ENCODE assay signal across 8 cellular contexts in the genomic region with DNA sequence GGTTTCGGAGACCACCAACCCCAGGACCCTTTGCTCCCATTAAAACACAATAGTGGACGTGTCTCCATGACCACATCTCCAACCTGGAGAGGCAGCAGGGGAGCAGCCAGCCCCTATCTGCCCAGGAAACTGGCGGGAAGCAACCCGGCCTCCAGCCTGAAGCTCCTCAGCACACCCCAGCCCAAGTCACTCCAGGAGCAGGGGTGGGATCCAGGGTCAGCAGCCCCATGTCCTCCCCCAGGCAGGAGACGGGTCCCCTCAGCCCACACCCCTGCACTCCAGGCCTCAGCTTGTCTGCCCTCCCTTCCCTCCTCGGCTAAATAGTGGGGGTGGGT. TPM values are rescaled to one million over a fixed set of nuclear protein-coding genes. Genes with fewer than 3 reads are reported as not detected.
DNase-seq lines count a peak whose midpoint lies in the region; ATAC-seq and TF ChIP-seq lines count a peak whose summit lies in the region.

No MANE protein-coding gene starts in this region.

- H3K4me3 ChIP-seq in GM06990 (replicated peaks; ENCODE audit: low read depth, low read length) (peak overlapping the region; percentile 92), HUES6 (ENCODE audit: low read depth, low read length) (peak overlapping the region; percentile 65), colonic mucosa (peak overlapping the region; percentile 31), neutrophil (ENCODE audit: low read depth in 1 of 2, low read length in 1 of 2) (peak overlapping the region; percentile 96 to 100)

- H3K27ac ChIP-seq in HUES6 (ENCODE audit: low read depth, low read length) (no peak overlapping the region), colonic mucosa (no peak overlapping the region), neutrophil (peak overlapping the region; percentile 100)

- H3K27me3 ChIP-seq in GM06990 (replicated peaks; ENCODE audit: control insufficient read depth, insufficient read depth, low read length) = no peaks in the 10 kb centered on the region
- peaks cover 15% of the 10 kb centered on the region for H3K27me3 ChIP-seq in HUES6 (ENCODE audit: control insufficient read depth, insufficient read depth, low read length)
- peaks cover 16% of the 10 kb centered on the region for H3K27me3 ChIP-seq in colonic mucosa
- H3K27me3 ChIP-seq in neutrophil = no peaks in the 10 kb centered on the region

- DNase-seq in GM06990 (ENCODE audit: extremely low read depth, insufficient read length) = no peak
- DNase-seq in colonic mucosa = no peak
- no peak for DNase-seq in HFFc6
- no peak for DNase-seq in midbrain (lab: John Stamatoyannopoulos, UW)
- DNase-seq in OCI-M1 (lab: John Stamatoyannopoulos, UW) = no peak

- peaks cover 12% of the 10 kb centered on the region for H3K36me3 ChIP-seq in GM06990 (ENCODE audit: control insufficient read depth, insufficient read depth, low read length)
- peaks cover 23% of the 10 kb centered on the region for H3K36me3 ChIP-seq in HUES6 (ENCODE audit: control insufficient read depth, insufficient read depth, low read length)
- H3K36me3 ChIP-seq in colonic mucosa = no peaks in the 10 kb centered on the region
- peaks cover 45% of the 10 kb centered on the region for H3K36me3 ChIP-seq in neutrophil

- no peaks in the 10 kb centered on the region for H3K36me3 Mint-ChIP-seq in HFFc6 (ENCODE audit: low read depth)

- no peak overlapping the region for H3K27ac Mint-ChIP-seq in HFFc6

- no peak overlapping the region for H3K4me3 Mint-ChIP-seq in HFFc6

- H3K27me3 Mint-ChIP-seq in HFFc6 (ENCODE audit: insufficient read depth) = no peaks in the 10 kb centered on the region

- no peak for ATAC-seq in HG03280 (IDR thresholded peaks at IDR 0.05; ENCODE audit: unreplicated experiment)

- H3K4me1 ChIP-seq in HUES6 (ENCODE audit: control insufficient read depth, insufficient read depth, low read length) (peaks cover 23% of the 10 kb centered on the region), colonic mucosa (peaks cover 4% of the 10 kb centered on the region), neutrophil (ENCODE audit: control insufficient read depth in 1 of 2, insufficient read depth in 1 of 2, low read depth in 1 of 2, low read length in 1 of 2) (peaks cover 60% of the 10 kb centered on the region in 2 experiments)

- H3K9me3 ChIP-seq in HUES6 (ENCODE audit: control insufficient read depth, insufficient read depth, low read depth, low read length) (no peaks in the 10 kb centered on the region), colonic mucosa (no peaks in the 10 kb centered on the region), neutrophil (no peaks in the 10 kb centered on the region)

- H3K9ac ChIP-seq in HUES6 (ENCODE audit: low read length) = peak overlapping the region; percentile 13
- H3K9ac ChIP-seq in colonic mucosa (ENCODE audit: low read depth in 2 of 2, low read length in 2 of 2) = peak overlapping the region; percentile 43 to 63

- intact Hi-C loops in colonic mucosa (cut with DNase I) = no loop called here

- no peaks in the 10 kb centered on the region for H3K9me3 Mint-ChIP-seq in HFFc6

- TF ChIP-seq CTCF in GM06990 (IDR thresholded peaks at IDR 0.05; ENCODE audit: insufficient read depth, low read length, poor library complexity, severe bottlenecking) (no peak), colonic mucosa (IDR thresholded peaks at IDR 0.05) (no peak), neutrophil (IDR thresholded peaks at IDR 0.05) (no peak), HFFc6 (IDR thresholded peaks at IDR 0.05) (no peak)

- peaks cover 12% of the 10 kb centered on the region for H3K4me1 Mint-ChIP-seq in HFFc6 (ENCODE audit: low read depth)

RNA-seq across cellular contexts. Expression of a gene that starts 0.6 kb away (rescaled TPM):
- 1 to 10 TPM; 3.7 to 5.7 TPM for total RNA-seq in colonic mucosa
- total RNA-seq in HFFc6 (2021; fragmentation: NEBNext Ultra II Directional; extraction: Animal tissue kit (Norgen Biotek cat#: 25700)) = 1 to 10 TPM in 5 of 6 experiments, under 1 TPM in 1; 0.99 to 2.9 (median 1.2) TPM

RNA-seq across cellular contexts. Expression of a gene that starts 32.6 kb away (rescaled TPM):
- 10 to 100 TPM; 64.7 to 67.5 TPM for total RNA-seq in colonic mucosa
- 10 to 100 TPM; 72.5 to 80.8 (median 77.7) TPM for total RNA-seq in HFFc6 (2021; fragmentation: NEBNext Ultra II Directional; extraction: Animal tissue kit (Norgen Biotek cat#: 25700))

RNA-seq across cellular contexts. Expression of a gene that starts 32.6 kb away (rescaled TPM):
- total RNA-seq in colonic mucosa = 10 to 100 TPM; 53.9 to 78.2 TPM
- 10 to 100 TPM; 45.7 to 62.0 (median 52.7) TPM for total RNA-seq in HFFc6 (2021; fragmentation: NEBNext Ultra II Directional; extraction: Animal tissue kit (Norgen Biotek cat#: 25700))

RNA-seq across cellular contexts. Expression of a gene that starts 38.4 kb away (rescaled TPM):
- total RNA-seq in colonic mucosa = under 1 TPM; 0.15 to 0.24 TPM
- not detected for total RNA-seq in HFFc6 (2021; fragmentation: NEBNext Ultra II Directional; extraction: Animal tissue kit (Norgen Biotek cat#: 25700))

RNA-seq across cellular contexts. Expression of a gene that starts 46.0 kb away (rescaled TPM):
- total RNA-seq in colonic mucosa = not detected
- not detected for total RNA-seq in HFFc6 (2021; fragmentation: NEBNext Ultra II Directional; extraction: Animal tissue kit (Norgen Biotek cat#: 25700))

Comparison
In these comparisons a context has a peak if more than half of its experiments do, and no peak if none do; other contexts are left out.
1. H3K4me3 ChIP-seq: peak in every context shown above with its lines; median percentile 98 in neutrophil; 92 in GM06990; 65 in HUES6; 31 in colonic mucosa.